ENCODE assay signal across 20 cellular contexts in genomic region chr10:86481761-86482160, GRCh38.
"Had no signal": no experiment of that assay in that cellular context is flagged by ENCODE, and none has a peak within 500 bp of the region (broad histone marks: within the 10 kb centered on the region; RNA-seq: fewer than 3 reads in every experiment).

No MANE protein-coding gene starts in this region.

- ATAC-seq: activated CD8-positive, alpha-beta T cell treated with anti-CD3 and anti-CD28 coated beads for 36 hours; activated T-cell treated with anti-CD3 and anti-CD28 coated beads, Interleukin-2, amount 50 U/mL, for 72 hours; gastroesophageal sphincter; naive thymus-derived CD8-positive, alpha-beta T cell had no signal

- H3K27me3 Mint-ChIP-seq: activated B cell treated with CpG ODN at 0.5 μM for 24 hours; activated CD8-positive, alpha-beta T cell treated with anti-CD3 and anti-CD28 coated beads for 36 hours; activated naive CD8-positive, alpha-beta T cell; naive thymus-derived CD8-positive, alpha-beta T cell had no signal

- H3K9me3 Mint-ChIP-seq: activated B cell treated with CpG ODN at 0.5 μM for 24 hours; activated CD8-positive, alpha-beta T cell treated with anti-CD3 and anti-CD28 coated beads for 36 hours; activated T-cell treated with anti-CD3 and anti-CD28 coated beads, Interleukin-2, amount 50 U/mL, for 72 hours; endodermal cell; naive thymus-derived CD8-positive, alpha-beta T cell had no signal

- H3K27ac ChIP-seq: gastroesophageal sphincter, left ventricle myocardium inferior, parathyroid adenoma, right atrium auricular region, skin epidermis had no signal

- H3K27ac Mint-ChIP-seq: activated B cell treated with CpG ODN at 0.5 μM for 24 hours; activated CD8-positive, alpha-beta T cell treated with anti-CD3 and anti-CD28 coated beads for 36 hours; activated naive CD8-positive, alpha-beta T cell; activated T-cell treated with anti-CD3 and anti-CD28 coated beads, Interleukin-2, amount 50 U/mL, for 72 hours; endodermal cell had no signal

- H3K27me3 ChIP-seq: gastroesophageal sphincter, right atrium auricular region had no signal

- H3K4me3 ChIP-seq: gastroesophageal sphincter, left ventricle myocardium inferior, right atrium auricular region, skin epidermis had no signal

- H3K4me3 Mint-ChIP-seq: activated B cell treated with CpG ODN at 0.5 μM for 24 hours; activated CD8-positive, alpha-beta T cell treated with anti-CD3 and anti-CD28 coated beads for 36 hours; activated naive CD8-positive, alpha-beta T cell; activated T-cell treated with anti-CD3 and anti-CD28 coated beads, Interleukin-2, amount 50 U/mL, for 72 hours; endodermal cell; naive thymus-derived CD8-positive, alpha-beta T cell had no signal

- H3K4me1 Mint-ChIP-seq: endodermal cell had no signal

- H3K9me3 ChIP-seq: gastroesophageal sphincter, left ventricle myocardium inferior, right atrium auricular region had no signal

- DNase-seq: activated B cell treated with CpG ODN at 0.5 μM for 24 hours; activated CD4-positive, alpha-beta T cell treated with anti-CD3 and anti-CD28 coated beads for 48 hours; activated CD8-positive, alpha-beta memory T cell treated with anti-CD3 and anti-CD28 coated beads, Interleukin-2, amount 50 U/mL, for 4 hours; activated CD8-positive, alpha-beta T cell treated with anti-CD3 and anti-CD28 coated beads for 36 hours; activated gamma-delta T cell treated with Interleukin-2 at 50 U/mL for 16 hours; activated T-cell treated with anti-CD3 and anti-CD28 coated beads, Interleukin-2, amount 50 U/mL, for 72 hours; amygdala; endodermal cell; erythroblast; left ventricle myocardium inferior; naive thymus-derived CD8-positive, alpha-beta T cell; stimulated activated CD4-positive, alpha-beta T cell treated with anti-CD3 and anti-CD28 coated beads, Interleukin-4, amount 100 ng/mL, for 24 hours; stimulated activated naive CD4-positive, alpha-beta T cell; substantia nigra; trophoblast cell had no signal

- H3K4me1 ChIP-seq: gastroesophageal sphincter, left ventricle myocardium inferior, parathyroid adenoma, right atrium auricular region had no signal
